Comparison of ENCODE assay signal across 18 cellular contexts in genomic region chr5:53613036-53613435, GRCh38.
"Had no signal": no experiment of that assay in that cellular context is flagged by ENCODE, and none has a peak within 500 bp of the region (broad histone marks: within the 10 kb centered on the region; RNA-seq: fewer than 3 reads in every experiment).

No MANE protein-coding gene starts in this region.

- H3K9me3 ChIP-seq: gastroesophageal sphincter, heart left ventricle, prostate gland, right atrium auricular region, suprapubic skin, transverse colon, uterus had no signal

- DNase-seq: activated CD4-positive, alpha-beta memory T cell treated with anti-CD3 and anti-CD28 coated beads, Interleukin-2, amount 10 ng/mL, durations not matched to agents 7 days and 5 days; activated CD4-positive, alpha-beta T cell treated with anti-CD3 and anti-CD28 coated beads for 48 hours; activated CD4-positive, CD25-positive, alpha-beta regulatory T cell; activated CD8-positive, alpha-beta memory T cell treated with anti-CD3 and anti-CD28 coated beads, Interleukin-2, amount 10 ng/mL, durations not matched to agents 7 days and 5 days; activated naive CD4-positive, alpha-beta T cell; activated naive CD8-positive, alpha-beta T cell treated with anti-CD3 and anti-CD28 coated beads for 36 hours; amygdala; cortex of kidney; heart left ventricle; T-helper 1 cell; T-helper 9 cell; transverse colon; uterus had no signal

- H3K27ac Mint-ChIP-seq: activated CD4-positive, alpha-beta memory T cell treated with anti-CD3 and anti-CD28 coated beads, Interleukin-2, amount 10 ng/mL, durations not matched to agents 7 days and 5 days; activated CD8-positive, alpha-beta memory T cell treated with anti-CD3 and anti-CD28 coated beads, Interleukin-2, amount 10 ng/mL, durations not matched to agents 7 days and 5 days; activated naive CD8-positive, alpha-beta T cell treated with anti-CD3 and anti-CD28 coated beads for 36 hours; stimulated activated naive CD8-positive, alpha-beta T cell treated with anti-CD3 and anti-CD28 coated beads, Interleukin-15, Interleukin-2, amounts not matched to agents 100 ng/mL and 50 ng/mL, for 24 hours had no signal

- H3K4me1 ChIP-seq: prostate gland, right atrium auricular region, uterus had no signal

- H3K4me3 ChIP-seq: gastroesophageal sphincter, heart left ventricle, prostate gland, right atrium auricular region, suprapubic skin, transverse colon, uterus had no signal

- ATAC-seq: activated CD8-positive, alpha-beta memory T cell treated with anti-CD3 and anti-CD28 coated beads, Interleukin-2, amount 10 ng/mL, durations not matched to agents 7 days and 5 days; gastroesophageal sphincter; heart left ventricle had no signal

- H3K27me3 ChIP-seq: gastroesophageal sphincter, heart left ventricle, right atrium auricular region, suprapubic skin, transverse colon, uterus had no signal

- H3K9me3 Mint-ChIP-seq: activated naive CD8-positive, alpha-beta T cell treated with anti-CD3 and anti-CD28 coated beads for 36 hours; stimulated activated naive CD8-positive, alpha-beta T cell treated with anti-CD3 and anti-CD28 coated beads, Interleukin-15, Interleukin-2, amounts not matched to agents 100 ng/mL and 50 ng/mL, for 24 hours had no signal

- H3K27ac ChIP-seq: gastroesophageal sphincter, heart left ventricle, prostate gland, right atrium auricular region, suprapubic skin, transverse colon, uterus had no signal

- H3K27me3 Mint-ChIP-seq: activated CD4-positive, alpha-beta memory T cell treated with anti-CD3 and anti-CD28 coated beads, Interleukin-2, amount 10 ng/mL, durations not matched to agents 7 days and 5 days; activated CD8-positive, alpha-beta memory T cell treated with anti-CD3 and anti-CD28 coated beads, Interleukin-2, amount 10 ng/mL, durations not matched to agents 7 days and 5 days; activated naive CD8-positive, alpha-beta T cell treated with anti-CD3 and anti-CD28 coated beads for 36 hours; stimulated activated naive CD8-positive, alpha-beta T cell treated with anti-CD3 and anti-CD28 coated beads, Interleukin-15, Interleukin-2, amounts not matched to agents 100 ng/mL and 50 ng/mL, for 24 hours had no signal

- H3K36me3 ChIP-seq: prostate gland, right atrium auricular region, suprapubic skin, transverse colon, uterus had no signal

- H3K4me3 Mint-ChIP-seq: activated CD4-positive, alpha-beta memory T cell treated with anti-CD3 and anti-CD28 coated beads, Interleukin-2, amount 10 ng/mL, durations not matched to agents 7 days and 5 days; activated CD8-positive, alpha-beta memory T cell treated with anti-CD3 and anti-CD28 coated beads, Interleukin-2, amount 10 ng/mL, durations not matched to agents 7 days and 5 days; activated naive CD8-positive, alpha-beta T cell treated with anti-CD3 and anti-CD28 coated beads for 36 hours; stimulated activated naive CD8-positive, alpha-beta T cell treated with anti-CD3 and anti-CD28 coated beads, Interleukin-15, Interleukin-2, amounts not matched to agents 100 ng/mL and 50 ng/mL, for 24 hours had no signal

- H3K4me1 Mint-ChIP-seq: activated CD4-positive, alpha-beta memory T cell treated with anti-CD3 and anti-CD28 coated beads, Interleukin-2, amount 10 ng/mL, durations not matched to agents 7 days and 5 days; activated CD8-positive, alpha-beta memory T cell treated with anti-CD3 and anti-CD28 coated beads, Interleukin-2, amount 10 ng/mL, durations not matched to agents 7 days and 5 days had no signal
